ENCODE assay signal across 9 cellular contexts in genomic region chr14:78448483-78449094, GRCh38.
DNase-seq lines count a peak whose midpoint lies in the region; ATAC-seq and TF ChIP-seq lines count a peak whose summit lies in the region.
"Had no signal": no experiment of that assay in that cellular context is flagged by ENCODE, and none has a peak within 500 bp of the region (broad histone marks: within the 10 kb centered on the region; RNA-seq: fewer than 3 reads in every experiment).

No MANE protein-coding gene starts in this region.

- H4K20me1 ChIP-seq in KMS-11 (ENCODE audit: insufficient read depth) (no peaks in the 10 kb centered on the region), neural progenitor cell (ENCODE audit: low read depth) (no peaks in the 10 kb centered on the region)

- no peaks in the 10 kb centered on the region for H3K36me3 Mint-ChIP-seq in neural progenitor cell

- H3K4me3 Mint-ChIP-seq in neural progenitor cell: no peak overlapping the region

- H3K27ac Mint-ChIP-seq in neural progenitor cell: no peak overlapping the region

- H3K79me2 ChIP-seq in KMS-11 (ENCODE audit: insufficient read depth, low read depth) (no peaks in the 10 kb centered on the region), neural progenitor cell (ENCODE audit: low read depth) (no peaks in the 10 kb centered on the region)

- H3K9me3 Mint-ChIP-seq in neural progenitor cell: no peaks in the 10 kb centered on the region

- H3K4me1 ChIP-seq in KMS-11 (ENCODE audit: low read depth, poor library complexity, severe bottlenecking): no peaks in the 10 kb centered on the region
- no peaks in the 10 kb centered on the region for H3K4me1 ChIP-seq in SJSA1 (replicated peaks)
- no peaks in the 10 kb centered on the region for H3K4me1 ChIP-seq in neural progenitor cell
- H3K4me1 ChIP-seq: tibial artery had no signal

- H3K9ac ChIP-seq in KMS-11 (no peak overlapping the region), neural progenitor cell (no peak overlapping the region)

- no peaks in the 10 kb centered on the region for H3K9me3 ChIP-seq in SJSA1 (replicated peaks)
- no peaks in the 10 kb centered on the region for H3K9me3 ChIP-seq in neural progenitor cell (ENCODE audit: low read depth)
- H3K9me3 ChIP-seq: tibial artery had no signal

- no peaks in the 10 kb centered on the region for H3K36me3 ChIP-seq in KMS-11 (ENCODE audit: insufficient read depth)
- H3K36me3 ChIP-seq in SJSA1: no peaks in the 10 kb centered on the region
- H3K36me3 ChIP-seq in neural progenitor cell: no peaks in the 10 kb centered on the region
- H3K36me3 ChIP-seq: tibial artery had no signal

- peak; percentile 78 for ATAC-seq in GM21528 (IDR thresholded peaks at IDR 0.05; ENCODE audit: low FRiP score, unreplicated experiment)
- ATAC-seq in GM19324 (IDR thresholded peaks at IDR 0.05; ENCODE audit: low FRiP score, unreplicated experiment): no peak

- H3K27me3 ChIP-seq in KMS-11 (ENCODE audit: insufficient read depth, low read depth) (no peaks in the 10 kb centered on the region), SJSA1 (replicated peaks) (no peaks in the 10 kb centered on the region), neural progenitor cell (no peaks in the 10 kb centered on the region)
- H3K27me3 ChIP-seq: tibial artery had no signal

- no peaks in the 10 kb centered on the region for H3F3A ChIP-seq in neural progenitor cell (ENCODE audit: low read depth)

- no peaks in the 10 kb centered on the region for H3K4me1 Mint-ChIP-seq in neural progenitor cell

- H3K4me2 ChIP-seq in KMS-11 (no peak overlapping the region), neural progenitor cell (no peak overlapping the region)

- H2AFZ ChIP-seq in KMS-11 (ENCODE audit: low read depth) (no peak overlapping the region), neural progenitor cell (replicated peaks) (no peak overlapping the region)

- DNase-seq in SIG-M5 treated with dmso at 0.1 percent for 504 hours (lab: John Stamatoyannopoulos, UW; ENCODE audit: unreplicated experiment) (peak; percentile 19), SIG-M5 (lab: John Stamatoyannopoulos, UW) (no peak), SJSA1 (ENCODE audit: low read depth in 1 of 2, low spot score in 2 of 2) (peak; percentile 28 to 48), epidermal melanocyte (ENCODE audit: insufficient read length, low spot score) (peak; percentile 27), neural progenitor cell (ENCODE audit: low spot score) (peak; percentile 71)

- H3K27ac ChIP-seq in KMS-11 (no peak overlapping the region), SJSA1 (no peak overlapping the region), neural progenitor cell (no peak overlapping the region)
- H3K27ac ChIP-seq: tibial artery had no signal

- H3K4me3 ChIP-seq in KMS-11 (IDR thresholded peaks at IDR 0.05; ENCODE audit: insufficient read depth, low read depth, low read length): no peak overlapping the region
- H3K4me3 ChIP-seq in SJSA1: no peak overlapping the region
- no peak overlapping the region for H3K4me3 ChIP-seq in neural progenitor cell
- H3K4me3 ChIP-seq: tibial artery had no signal

- H3K27me3 Mint-ChIP-seq in neural progenitor cell (ENCODE audit: insufficient read depth, low read depth): peaks cover 2% of the 10 kb centered on the region

- TF ChIP-seq CTCF in KMS-11 (conservative IDR thresholded peaks at IDR 0.05; ENCODE audit: low read depth, low read length): peak; percentile 89
- TF ChIP-seq CTCF in neural progenitor cell (IDR thresholded peaks at IDR 0.05): peak; percentile 81
